ENCODE assay signal across 8 cellular contexts in genomic region chr16:50671644-50672260, GRCh38. TPM values are rescaled to one million over a fixed set of nuclear protein-coding genes. Genes with fewer than 3 reads are reported as not detected.
DNase-seq lines count a peak whose midpoint lies in the region; ATAC-seq and TF ChIP-seq lines count a peak whose summit lies in the region.

No MANE protein-coding gene starts in this region.

- H3K9me3 Mint-ChIP-seq in stimulated activated naive CD8-positive, alpha-beta T cell treated with anti-CD3 and anti-CD28 coated beads, Interleukin-15, amount 100 ng/mL, for 72 hours = peaks cover 19 to 22% of the 10 kb centered on the region in 2 donors

- DNase-seq in GM10248 (ENCODE audit: extremely low spot score) (no peak), NB4 (ENCODE audit: low read depth) (peak; percentile 81), glomerular endothelial cell (ENCODE audit: extremely low read depth, low read depth, low spot score) (peak; percentile 7)
- peak; percentile 86 for DNase-seq in activated CD8-positive, alpha-beta memory T cell treated with anti-CD3 and anti-CD28 coated beads, Interleukin-2, amount 50 U/mL, for 48 hours
- peak; percentile 68 to 71 for DNase-seq in stimulated activated naive CD8-positive, alpha-beta T cell treated with anti-CD3 and anti-CD28 coated beads, Interleukin-15, amount 100 ng/mL, for 72 hours

- no peak for TF ChIP-seq POLR2A in NB4 (IDR thresholded peaks at IDR 0.05; ENCODE audit: extremely low read depth, insufficient read length)

- CTCF ChIA-PET in GM10248 (lab: Yijun Ruan, JAX) = interaction anchor here (1.0 to 16.8 kb wide), 14 partner anchors 5 to 462 kb away, joined by 3 to 289 read pairs (median 4); partner anchors contain the start of genes CYLD and SNX20

- TF ChIP-seq CTCF in GM10248 (IDR thresholded peaks at IDR 0.05; ENCODE audit: control extremely low read depth, extremely low read depth, low read depth, missing control alignments) = peak; percentile 44
- TF ChIP-seq CTCF in NB4 (IDR thresholded peaks at IDR 0.05; ENCODE audit: low read depth, low read length) = peak; percentile 95

- no peak overlapping the region for H3K4me3 ChIP-seq in NB4 (ENCODE audit: low read depth, low read length)

- no peaks in the 10 kb centered on the region for H3K27me3 Mint-ChIP-seq in stimulated activated naive CD8-positive, alpha-beta T cell treated with anti-CD3 and anti-CD28 coated beads, Interleukin-15, amount 100 ng/mL, for 72 hours

- ATAC-seq in stimulated activated naive CD8-positive, alpha-beta T cell treated with anti-CD3 and anti-CD28 coated beads, Interleukin-15, amount 100 ng/mL, for 72 hours = peak; percentile 46
- ATAC-seq in HG02938 (IDR thresholded peaks at IDR 0.05; ENCODE audit: unreplicated experiment) (no peak), HG03521 (IDR thresholded peaks at IDR 0.05; ENCODE audit: unreplicated experiment) (no peak), HG02571 (IDR thresholded peaks at IDR 0.05; ENCODE audit: unreplicated experiment) (no peak)

- peak overlapping the region in 1 of 2 donors; percentile 19 for H3K27ac Mint-ChIP-seq in stimulated activated naive CD8-positive, alpha-beta T cell treated with anti-CD3 and anti-CD28 coated beads, Interleukin-15, amount 100 ng/mL, for 72 hours

- H3K4me3 Mint-ChIP-seq in stimulated activated naive CD8-positive, alpha-beta T cell treated with anti-CD3 and anti-CD28 coated beads, Interleukin-15, amount 100 ng/mL, for 72 hours = no peak overlapping the region

- H3K4me1 Mint-ChIP-seq in stimulated activated naive CD8-positive, alpha-beta T cell treated with anti-CD3 and anti-CD28 coated beads, Interleukin-15, amount 100 ng/mL, for 72 hours = peaks cover 30% of the 10 kb centered on the region

- POLR2A ChIA-PET in GM10248 (lab: Yijun Ruan, JAX) = no interaction called here

RNA-seq across cellular contexts. Expression of gene SNX20, which starts 9.4 kb away (rescaled TPM):
- 0.73 TPM in 1 of 2 replicates, not detected in the other for total RNA-seq in glomerular endothelial cell

RNA-seq across cellular contexts. Expression of gene NOD2, which starts 21.7 kb away (rescaled TPM):
- 0.23 and 0.29 TPM in 2 replicates for total RNA-seq in glomerular endothelial cell
